ENCODE assay signal across 8 cellular contexts in the genomic region with DNA sequence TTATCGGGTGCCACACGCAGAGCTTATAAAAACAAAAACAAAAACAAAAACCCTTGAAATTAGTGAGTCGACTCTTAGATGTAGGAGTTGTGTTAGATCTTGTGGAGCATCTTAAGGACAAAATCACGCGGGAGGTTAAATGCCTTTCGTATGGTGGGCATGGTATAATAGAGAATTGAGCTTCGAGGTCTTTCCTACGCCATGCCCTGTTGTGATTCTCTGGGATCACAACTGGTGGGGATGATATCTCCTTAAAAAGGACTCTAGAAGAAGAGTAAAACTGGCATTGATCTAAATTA. TPM values are rescaled to one million over a fixed set of nuclear protein-coding genes. Genes with fewer than 3 reads are reported as not detected.
DNase-seq lines count a peak whose midpoint lies in the region; ATAC-seq and TF ChIP-seq lines count a peak whose summit lies in the region.

No MANE protein-coding gene starts in this region.

- no peak for ATAC-seq in activated CD8-positive, alpha-beta T cell treated with anti-CD3 and anti-CD28 coated beads, Interleukin-2, amount 10 ng/mL, durations not matched to agents 7 days and 5 days
- no peak for ATAC-seq in GM18907 (IDR thresholded peaks at IDR 0.05; ENCODE audit: unreplicated experiment)
- ATAC-seq in HG03159 (IDR thresholded peaks at IDR 0.05; ENCODE audit: unreplicated experiment) = no peak

- H3K4me1 Mint-ChIP-seq in activated CD8-positive, alpha-beta T cell treated with anti-CD3 and anti-CD28 coated beads, Interleukin-2, amount 10 ng/mL, durations not matched to agents 7 days and 5 days (ENCODE audit: low read depth) = peaks cover 39% of the 10 kb centered on the region

- peaks cover 37% of the 10 kb centered on the region for H3K79me2 ChIP-seq in hepatocyte

- H3K4me3 Mint-ChIP-seq in activated CD8-positive, alpha-beta T cell treated with anti-CD3 and anti-CD28 coated beads, Interleukin-2, amount 10 ng/mL, durations not matched to agents 7 days and 5 days = peak overlapping the region; percentile 94

- H3K9me3 Mint-ChIP-seq in activated CD8-positive, alpha-beta T cell treated with anti-CD3 and anti-CD28 coated beads, Interleukin-2, amount 10 ng/mL, durations not matched to agents 7 days and 5 days (ENCODE audit: insufficient read depth) = no peaks in the 10 kb centered on the region

- TF ChIP-seq CTCF in hepatocyte (IDR thresholded peaks at IDR 0.05; ENCODE audit: poor library complexity) (no peak), GM20000 (IDR thresholded peaks at IDR 0.05; ENCODE audit: extremely low read depth, missing control alignments) (no peak)

- H3K36me3 ChIP-seq in HAP-1 (replicated peaks) (no peaks in the 10 kb centered on the region), hepatocyte (replicated peaks; ENCODE audit: insufficient read depth, low read depth) (no peaks in the 10 kb centered on the region)

- H2AFZ ChIP-seq in hepatocyte = peak overlapping the region; percentile 13

- H3K27me3 ChIP-seq in HAP-1 (ENCODE audit: low read depth) = no peaks in the 10 kb centered on the region
- no peaks in the 10 kb centered on the region for H3K27me3 ChIP-seq in hepatocyte

- no peaks in the 10 kb centered on the region for H3K9me3 ChIP-seq in HAP-1
- H3K9me3 ChIP-seq in hepatocyte (ENCODE audit: low read depth) = no peaks in the 10 kb centered on the region

- peaks cover 35% of the 10 kb centered on the region for H4K20me1 ChIP-seq in hepatocyte (ENCODE audit: insufficient read depth, poor library complexity, severe bottlenecking)

- in situ Hi-C loops in HAP-1 (cut with MboI; ENCODE audit: low sequenced_read_pairs) = loop anchor here (10.0 kb wide), 1 partner anchor 108 kb away; no protein-coding TSS in a partner anchor

- CTCF ChIA-PET in activated CD8-positive, alpha-beta T cell treated with anti-CD3 and anti-CD28 coated beads, Interleukin-2, amount 10 ng/mL, durations not matched to agents 7 days and 5 days (lab: Charles Lee) = interaction anchor here (0.9 to 5.7 kb wide), 8 partner anchors 12 to 373 kb away, joined by 3 to 33 read pairs (median 7); no protein-coding TSS in a partner anchor

- H3K9me2 ChIP-seq in hepatocyte (replicated peaks; ENCODE audit: insufficient read depth) = no peaks in the 10 kb centered on the region

- peaks cover 22% of the 10 kb centered on the region for H3K4me1 ChIP-seq in HAP-1
- H3K4me1 ChIP-seq in hepatocyte (ENCODE audit: insufficient read depth) = no peaks in the 10 kb centered on the region

- 45% methylated on average over 8 of the region's 8 CpGs for WGBS in hepatocyte (ENCODE audit: low lambda C conversion rate, missing lambda C conversion rate)

- no peaks in the 10 kb centered on the region for H3K36me3 Mint-ChIP-seq in activated CD8-positive, alpha-beta T cell treated with anti-CD3 and anti-CD28 coated beads, Interleukin-2, amount 10 ng/mL, durations not matched to agents 7 days and 5 days (ENCODE audit: low read depth)

- POLR2A ChIA-PET in activated CD8-positive, alpha-beta T cell treated with anti-CD3 and anti-CD28 coated beads, Interleukin-2, amount 10 ng/mL, durations not matched to agents 7 days and 5 days (lab: Charles Lee) = interaction anchor here (0.6 to 2.5 kb wide), 2 partner anchors 12 to 1387 kb away, joined by 3 to 10 read pairs; no protein-coding TSS in a partner anchor

- peaks cover 7% of the 10 kb centered on the region for H3K27me3 Mint-ChIP-seq in activated CD8-positive, alpha-beta T cell treated with anti-CD3 and anti-CD28 coated beads, Interleukin-2, amount 10 ng/mL, durations not matched to agents 7 days and 5 days (ENCODE audit: low read depth)

- H3K4me3 ChIP-seq in HAP-1 (peak overlapping the region; percentile 87), hepatocyte (no peak overlapping the region), skin epidermis (peak overlapping the region; percentile 55 to 91 (median 83))

- DNase-seq in HAP-1 (ENCODE audit: low spot score in 2 of 2) (no peak), hepatocyte (ENCODE audit: low spot score) (no peak), medulla oblongata (ENCODE audit: extremely low spot score) (no peak), GM20000 (ENCODE audit: low spot score) (no peak)
- DNase-seq in activated CD8-positive, alpha-beta T cell treated with anti-CD3 and anti-CD28 coated beads, Interleukin-2, amount 10 ng/mL, durations not matched to agents 7 days and 5 days = no peak

- H3K27ac ChIP-seq in hepatocyte = peak overlapping the region; percentile 90
- peak overlapping the region in 20 of 21 experiments; percentile 66 to 99 (median 98) for H3K27ac ChIP-seq in skin epidermis

- H3K27ac Mint-ChIP-seq in activated CD8-positive, alpha-beta T cell treated with anti-CD3 and anti-CD28 coated beads, Interleukin-2, amount 10 ng/mL, durations not matched to agents 7 days and 5 days = peak overlapping the region; percentile 98

- H3K4me2 ChIP-seq in hepatocyte = peak overlapping the region; percentile 70

RNA-seq across cellular contexts. Expression of gene ELL2, which starts 0.8 kb away (rescaled TPM):
- 10 to 100 TPM; 11.0 to 11.1 TPM for total RNA-seq in activated CD8-positive, alpha-beta T cell treated with anti-CD3 and anti-CD28 coated beads, Interleukin-2, amount 10 ng/mL, durations not matched to agents 7 days and 5 days
- total RNA-seq in hepatocyte = 51.1 and 56.0 TPM in 2 replicates
- polyA plus RNA-seq in hepatocyte = 31.9 and 34.6 TPM in 2 replicates
